ENCODE assay signal across 9 cellular contexts in the genomic region with DNA sequence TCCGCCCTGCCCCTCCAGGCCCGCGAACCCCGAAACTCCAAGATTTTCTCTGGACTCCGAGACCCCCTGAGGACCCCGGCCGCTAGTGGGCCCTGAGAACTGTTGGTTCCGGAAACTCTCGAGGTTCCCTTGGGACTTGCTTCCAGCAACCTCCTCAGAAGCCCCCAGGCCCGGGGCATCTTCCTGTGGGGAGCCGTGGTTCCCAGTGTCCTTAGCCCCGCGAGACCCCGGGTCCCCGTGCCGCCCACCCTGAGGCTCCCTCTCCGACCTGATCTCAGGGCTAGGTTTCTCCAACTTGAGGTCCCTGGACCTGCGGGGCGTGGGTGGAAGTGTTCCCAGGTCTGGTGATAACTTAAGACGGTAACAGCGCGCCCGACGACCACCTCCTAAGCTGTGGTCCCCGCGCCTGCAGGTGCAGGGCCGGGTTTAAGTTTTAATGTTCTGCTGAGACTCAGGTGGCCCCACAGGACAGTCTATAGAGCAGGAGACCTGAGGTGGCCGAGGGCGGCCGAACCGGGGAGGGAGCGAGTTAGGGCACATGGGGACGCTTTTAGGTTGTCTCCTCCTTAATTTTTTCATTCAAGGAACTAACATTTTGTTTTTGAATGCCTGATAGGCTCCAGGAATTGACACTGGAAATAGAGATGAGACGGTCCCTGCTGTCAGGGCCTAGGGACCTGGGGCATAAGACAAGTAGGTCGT. TPM values are rescaled to one million over a fixed set of nuclear protein-coding genes. Genes with fewer than 3 reads are reported as not detected.
DNase-seq lines count a peak whose midpoint lies in the region; ATAC-seq and TF ChIP-seq lines count a peak whose summit lies in the region.
"Had no signal": no experiment of that assay in that cellular context is flagged by ENCODE, and none has a peak within 500 bp of the region (broad histone marks: within the 10 kb centered on the region; RNA-seq: fewer than 3 reads in every experiment).

No MANE protein-coding gene starts in this region.

- ATAC-seq in Panc1 (no peak), HG03565 (IDR thresholded peaks at IDR 0.05; ENCODE audit: unreplicated experiment) (no peak), HG02623 (IDR thresholded peaks at IDR 0.05; ENCODE audit: unreplicated experiment) (no peak)

- H3K27me3 ChIP-seq in Panc1 (ENCODE audit: control insufficient read depth, insufficient read depth, low read length): no peaks in the 10 kb centered on the region
- H3K27me3 ChIP-seq in effector memory CD4-positive, alpha-beta T cell (replicated peaks; ENCODE audit: control insufficient read depth, insufficient read depth, low read length, poor library complexity, severe bottlenecking): no peaks in the 10 kb centered on the region

- H3K9me3 ChIP-seq in Panc1 (ENCODE audit: control insufficient read depth, insufficient read depth, low read depth, low read length): no peaks in the 10 kb centered on the region
- no peaks in the 10 kb centered on the region for H3K9me3 ChIP-seq in effector memory CD4-positive, alpha-beta T cell (ENCODE audit: control insufficient read depth, low read length)

- peaks cover 2% of the 10 kb centered on the region; the same call in 1 of the 2 replicates for H3K36me3 ChIP-seq in Panc1 (ENCODE audit: control insufficient read depth, insufficient read depth, low read length)
- H3K36me3 ChIP-seq in effector memory CD4-positive, alpha-beta T cell (ENCODE audit: control insufficient read depth, insufficient read depth, low read length): no peaks in the 10 kb centered on the region

- H3K4me3 ChIP-seq in Panc1 (ENCODE audit: low read depth in 2 of 2, low read length in 2 of 2): peak overlapping the region; percentile 70 to 72
- H3K4me3 ChIP-seq in effector memory CD4-positive, alpha-beta T cell (ENCODE audit: insufficient read depth, low read depth, low read length, poor library complexity, severe bottlenecking): peak overlapping the region; percentile 79

- H3K27ac ChIP-seq in Panc1 (ENCODE audit: low read length): peak overlapping the region; percentile 72
- H3K27ac ChIP-seq in effector memory CD4-positive, alpha-beta T cell (ENCODE audit: insufficient read depth, low read length, poor library complexity, severe bottlenecking): peak overlapping the region; percentile 82

- TF ChIP-seq CTCF in Panc1 (IDR thresholded peaks at IDR 0.05) (no peak), nephron (IDR thresholded peaks at IDR 0.05; ENCODE audit: unreplicated experiment in 3 of 3) (no peak), GM10266 (IDR thresholded peaks at IDR 0.05; ENCODE audit: control insufficient read depth, insufficient read depth, low read depth, missing control alignments) (no peak)

- no TSS peak for BruUV-seq in Panc1 (replicated peaks; lab: Mats Ljungman, UMichigan)

- in situ Hi-C loops in Panc1 (cut with HindIII; ENCODE audit: low pct_unique_long_range_greater_than_20kb, low sequenced_read_pairs): no loop called here

- peaks cover 34% of the 10 kb centered on the region for H3K4me1 Mint-ChIP-seq in nephron

- intact Hi-C loops in Panc1 (cut with micrococcal nuclease; ENCODE audit: unreplicated experiment): no loop called here

- CTCF ChIA-PET in Panc1 (lab: Charles Lee): no interaction called here

- peak overlapping the region; percentile 53 to 66 (median 57) for H3K27ac Mint-ChIP-seq in nephron

- peak; percentile 17 for DNase-seq in ELR (ENCODE audit: low read depth)
- DNase-seq in Panc1 (ENCODE audit: low read depth, low spot score): no peak
- DNase-seq in effector memory CD4-positive, alpha-beta T cell: no peak
- DNase-seq in pons (ENCODE audit: low spot score): no peak
- DNase-seq in GM10266 (ENCODE audit: extremely low spot score): no peak

- POLR2A ChIA-PET in Panc1 (lab: Charles Lee): no interaction called here

- H3K4me3 Mint-ChIP-seq in nephron: peak overlapping the region; percentile 86 to 90 (median 87)

- H3K27me3 Mint-ChIP-seq in nephron (ENCODE audit: low read depth): no peaks in the 10 kb centered on the region

- peaks cover 5% of the 10 kb centered on the region for H3K36me3 Mint-ChIP-seq in nephron (ENCODE audit: low read depth)

- peaks cover 7% of the 10 kb centered on the region; the same call in 1 of the 2 replicates for H3K4me1 ChIP-seq in Panc1 (ENCODE audit: control insufficient read depth, insufficient read depth, low read length)
- H3K4me1 ChIP-seq in effector memory CD4-positive, alpha-beta T cell (ENCODE audit: control insufficient read depth, insufficient read depth, low read length, poor library complexity, severe bottlenecking): peaks cover 23% of the 10 kb centered on the region

- no peaks in the 10 kb centered on the region for H3K9me3 Mint-ChIP-seq in nephron

RNA-seq across cellular contexts. Expression of gene FAM118A, which starts 0.7 kb away (rescaled TPM):
- total RNA-seq in Panc1 (2021; ENCODE audit: unreplicated experiment): 73.2 TPM
- polyA plus RNA-seq in Panc1 (2012; ENCODE audit: insufficient read length): 58.0 TPM

RNA-seq across cellular contexts. Expression of gene UPK3A, which starts 25.7 kb away (rescaled TPM):
- total RNA-seq in Panc1 (2021; ENCODE audit: unreplicated experiment): not detected
- polyA plus RNA-seq in Panc1 (2012; ENCODE audit: insufficient read length): not detected
- total RNA-seq: LHCN-M2 had no signal
